Comparison of ENCODE assay signal across 8 cellular contexts in the genomic region with DNA sequence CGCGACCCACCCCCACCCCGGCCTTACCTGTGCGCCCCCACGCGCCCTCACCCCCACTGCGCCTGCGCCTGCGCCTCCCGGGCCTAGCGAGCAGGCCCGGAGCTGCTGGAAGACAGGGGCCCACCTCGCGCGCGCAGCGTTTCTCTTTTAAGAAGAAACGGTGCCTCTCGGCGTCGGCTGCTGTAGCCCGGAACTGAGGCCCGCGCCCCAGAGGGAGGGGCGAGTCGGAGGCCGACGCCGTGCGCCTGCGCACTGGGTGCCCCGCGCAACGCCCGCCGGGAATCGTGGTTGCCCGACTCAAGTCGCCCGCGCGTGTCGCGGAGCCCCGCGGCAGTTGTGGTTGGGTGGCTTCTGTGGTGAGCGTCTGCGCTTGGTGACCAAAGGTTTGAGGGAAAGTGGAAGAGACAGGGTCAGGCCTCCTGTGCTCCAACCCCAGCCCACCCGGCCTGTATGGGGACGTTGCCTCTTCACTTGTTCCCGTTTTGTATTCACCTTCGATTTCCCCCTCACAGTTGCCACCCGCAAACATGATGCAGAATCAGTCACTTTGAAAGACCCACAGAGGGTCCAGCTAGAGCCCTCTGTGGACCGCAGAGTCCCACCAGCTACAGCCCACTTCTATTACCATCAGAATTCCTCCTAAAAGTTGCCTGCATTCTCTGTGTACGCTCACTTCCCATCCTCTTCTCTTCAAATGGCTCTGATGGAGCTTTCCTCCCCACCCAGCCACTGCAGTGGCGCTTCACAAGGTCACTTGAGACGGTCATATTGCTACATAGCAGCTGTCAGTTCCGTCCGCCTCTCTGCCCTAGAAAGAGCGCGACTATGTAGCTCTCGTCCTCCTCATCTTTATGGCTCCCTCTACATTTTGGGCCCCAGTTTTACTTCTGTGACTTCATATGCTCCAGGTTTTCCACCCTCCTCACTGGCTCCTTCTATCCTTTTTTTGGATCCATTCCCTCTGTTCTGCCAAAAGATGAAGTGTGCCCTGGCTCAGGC. TPM values are rescaled to one million over a fixed set of nuclear protein-coding genes. Genes with fewer than 3 reads are reported as not detected.
DNase-seq lines count a peak whose midpoint lies in the region; ATAC-seq and TF ChIP-seq lines count a peak whose summit lies in the region.

A gene with protein sequence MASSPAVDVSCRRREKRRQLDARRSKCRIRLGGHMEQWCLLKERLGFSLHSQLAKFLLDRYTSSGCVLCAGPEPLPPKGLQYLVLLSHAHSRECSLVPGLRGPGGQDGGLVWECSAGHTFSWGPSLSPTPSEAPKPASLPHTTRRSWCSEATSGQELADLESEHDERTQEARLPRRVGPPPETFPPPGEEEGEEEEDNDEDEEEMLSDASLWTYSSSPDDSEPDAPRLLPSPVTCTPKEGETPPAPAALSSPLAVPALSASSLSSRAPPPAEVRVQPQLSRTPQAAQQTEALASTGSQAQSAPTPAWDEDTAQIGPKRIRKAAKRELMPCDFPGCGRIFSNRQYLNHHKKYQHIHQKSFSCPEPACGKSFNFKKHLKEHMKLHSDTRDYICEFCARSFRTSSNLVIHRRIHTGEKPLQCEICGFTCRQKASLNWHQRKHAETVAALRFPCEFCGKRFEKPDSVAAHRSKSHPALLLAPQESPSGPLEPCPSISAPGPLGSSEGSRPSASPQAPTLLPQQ (minus strand): TSS at position 195 of the 999 bp plus-strand sequence. CDS start 776 bp downstream, outside the sequence.

- peak within 1 kb of the TSS; percentile 17 for H4K5ac ChIP-seq in mesendoderm (ENCODE audit: low read length)

- H3K4me3 Mint-ChIP-seq in Caco-2 (ENCODE audit: unreplicated experiment) = peak within 1 kb of the TSS; percentile 91
- peak within 1 kb of the TSS; percentile 80 to 82 for H3K4me3 Mint-ChIP-seq in effector memory CD8-positive, alpha-beta T cell

- peak within 1 kb of the TSS; percentile 71 for H3K4me3 ChIP-seq in Caco-2 (ENCODE audit: low read depth, low read length)
- peak within 1 kb of the TSS; percentile 78 for H3K4me3 ChIP-seq in mesendoderm (ENCODE audit: low read length)

- WGBS in mesendoderm (ENCODE audit: extremely low coverage, insufficient coverage, low lambda C conversion rate) = no CpG with 5 or more reads among the region's 62 CpGs

- CTCF ChIA-PET in Caco-2 (lab: Charles Lee) = interaction anchor here (0.6 to 2.4 kb wide), 7 partner anchors 14 to 48 kb away, joined by 3 to 20 read pairs (median 5); a partner anchor contains a TSS

- H3K4me1 Mint-ChIP-seq in Caco-2 (ENCODE audit: low read depth, unreplicated experiment) = peaks cover 16% of the 10 kb centered on the region
- H3K4me1 Mint-ChIP-seq in effector memory CD8-positive, alpha-beta T cell (ENCODE audit: low read depth in 2 of 2) = peaks cover 40 to 51% of the 10 kb centered on the region in 2 donors

- H4K8ac ChIP-seq in mesendoderm (ENCODE audit: low read depth, low read length) = peak within 1 kb of the TSS; percentile 69

- H3K27ac ChIP-seq in mesendoderm (ENCODE audit: low read depth, low read length) = peak within 1 kb of the TSS; percentile 30

- peak within 1 kb of the TSS; percentile 30 for H3K23ac ChIP-seq in mesendoderm (ENCODE audit: low read length)

- no peak for TF ChIP-seq CTCF in Caco-2 (IDR thresholded peaks at IDR 0.05; ENCODE audit: insufficient read depth in 1 of 2, low read depth in 1 of 2, low read length in 1 of 2, severe bottlenecking in 1 of 2, unreplicated experiment in 1 of 2)

- peak within 1 kb of the TSS; percentile 87 for H3K27ac Mint-ChIP-seq in Caco-2 (ENCODE audit: unreplicated experiment)
- H3K27ac Mint-ChIP-seq in effector memory CD8-positive, alpha-beta T cell = peak within 1 kb of the TSS; percentile 88 to 95

- BruUV-seq in Caco-2 (replicated peaks; lab: Mats Ljungman, UMichigan) = no TSS peak

- peaks cover 2% of the 10 kb centered on the region for H3K79me1 ChIP-seq in mesendoderm (ENCODE audit: low read length)

- DNase-seq in Caco-2 = peak; percentile 97
- DNase-seq in HUDEP-2 (lab: John Stamatoyannopoulos, UW; ENCODE audit: unreplicated experiment in 76 of 76) = peak in 74 of 76 experiments; percentile 69 to 97 (median 95)
- DNase-seq in NOMO-1 treated with DMSO at 0.1 percent for 48 hours (lab: John Stamatoyannopoulos, UW; ENCODE audit: unreplicated experiment) = peak; percentile 96
- DNase-seq in activated CD8-positive, alpha-beta memory T cell treated with anti-CD3 and anti-CD28 coated beads for 48 hours (ENCODE audit: low read depth in 2 of 3, low spot score in 2 of 3) = peak; percentile 81 to 91 (median 85)
- peak; percentile 93 to 96 (median 94) for DNase-seq in effector memory CD8-positive, alpha-beta T cell
- peak; percentile 98 for DNase-seq in mesendoderm
- DNase-seq in stimulated activated CD8-positive, alpha-beta memory T cell treated with anti-CD3 and anti-CD28 coated beads, Interleukin-15, amount 100 ng/mL, for 1 hour (ENCODE audit: low read depth) = peak; percentile 90

- H3K4me1 ChIP-seq in Caco-2 (peaks cover 25% of the 10 kb centered on the region), mesendoderm (ENCODE audit: control insufficient read depth, low read depth, low read length) (peaks cover 3% of the 10 kb centered on the region)

- H3K18ac ChIP-seq in mesendoderm (ENCODE audit: low read length) = peak within 1 kb of the TSS; percentile 78

- H3K27me3 Mint-ChIP-seq in Caco-2 (ENCODE audit: insufficient read depth, unreplicated experiment) = no peaks in the 10 kb centered on the region
- no peaks in the 10 kb centered on the region for H3K27me3 Mint-ChIP-seq in effector memory CD8-positive, alpha-beta T cell

- ATAC-seq in GM21390 (IDR thresholded peaks at IDR 0.05; ENCODE audit: unreplicated experiment) = peak; percentile 72
- peak; percentile 85 for ATAC-seq in effector memory CD8-positive, alpha-beta T cell (replicated peaks)

- peaks cover 21% of the 10 kb centered on the region for H3K36me3 Mint-ChIP-seq in Caco-2 (ENCODE audit: insufficient read depth, unreplicated experiment)
- H3K36me3 Mint-ChIP-seq in effector memory CD8-positive, alpha-beta T cell (ENCODE audit: insufficient read depth) = peaks cover 31% of the 10 kb centered on the region

- intact Hi-C loops in Caco-2 (cut with micrococcal nuclease; ENCODE audit: unreplicated experiment) = loop anchor here (1.0 kb wide), 4 partner anchors 14 to 47 kb away; a partner anchor contains a TSS

- no peak within 1 kb of the TSS for H2AK5ac ChIP-seq in mesendoderm (ENCODE audit: low read length)

- no peaks in the 10 kb centered on the region for H3K9me3 ChIP-seq in Caco-2

- H2BK5ac ChIP-seq in mesendoderm (ENCODE audit: low read length) = peak within 1 kb of the TSS; percentile 69

- H2BK15ac ChIP-seq in mesendoderm (replicated peaks; ENCODE audit: low read depth) = no peak within 1 kb of the TSS

- H3K56ac ChIP-seq in mesendoderm (ENCODE audit: low read length) = peak within 1 kb of the TSS; percentile 98

- H2BK120ac ChIP-seq in mesendoderm (ENCODE audit: low read depth, low read length) = no peak within 1 kb of the TSS

- H3K36me3 ChIP-seq in Caco-2 (ENCODE audit: control insufficient read depth, insufficient read depth, low read length) (no peaks in the 10 kb centered on the region; the same call in 1 of the 2 replicates), mesendoderm (ENCODE audit: control insufficient read depth, insufficient read depth, low read length) (no peaks in the 10 kb centered on the region)

- POLR2A ChIA-PET in Caco-2 (lab: Charles Lee) = interaction anchor here (0.5 to 3.5 kb wide), 6 partner anchors 14 to 51 kb away, joined by 4 to 38 read pairs (median 7); a partner anchor contains a TSS

- H3K4me2 ChIP-seq in mesendoderm (ENCODE audit: low read length) = peak within 1 kb of the TSS; percentile 77

- H3K79me2 ChIP-seq in mesendoderm (ENCODE audit: control insufficient read depth, insufficient read depth, low read length) = no peaks in the 10 kb centered on the region

- peak within 1 kb of the TSS; percentile 97 for H3K9ac ChIP-seq in mesendoderm (ENCODE audit: low read length)

- no peaks in the 10 kb centered on the region for H3K9me3 Mint-ChIP-seq in Caco-2 (ENCODE audit: unreplicated experiment)
- H3K9me3 Mint-ChIP-seq in effector memory CD8-positive, alpha-beta T cell = no peaks in the 10 kb centered on the region

- peak within 1 kb of the TSS; percentile 25 for H3K4ac ChIP-seq in mesendoderm (ENCODE audit: low read depth, low read length)

- H3K27me3 ChIP-seq in Caco-2 (replicated peaks; ENCODE audit: control insufficient read depth, insufficient read depth, low read length) (no peaks in the 10 kb centered on the region), mesendoderm (ENCODE audit: insufficient read depth, low read length, poor library complexity) (no peaks in the 10 kb centered on the region)

RNA-seq across cellular contexts. Expression of the gene that starts here (rescaled TPM):
- total RNA-seq in Caco-2 (2022) = 48.5 and 58.4 TPM in 2 replicates
- polyA plus RNA-seq in mesendoderm (2013, experiment 1 of 2) = 15.1 TPM
- 15.0 TPM for polyA plus RNA-seq in mesendoderm (2013, experiment 2 of 2)

Comparison
In these comparisons a context has a peak if more than half of its experiments do, and no peak if none do; other contexts are left out.
1. Peak in every context shown above with its lines: DNase-seq, ATAC-seq, H3K4me3 ChIP-seq and H3K27ac ChIP-seq.